14 cellular contexts compared by ENCODE assay signal in the genomic region with DNA sequence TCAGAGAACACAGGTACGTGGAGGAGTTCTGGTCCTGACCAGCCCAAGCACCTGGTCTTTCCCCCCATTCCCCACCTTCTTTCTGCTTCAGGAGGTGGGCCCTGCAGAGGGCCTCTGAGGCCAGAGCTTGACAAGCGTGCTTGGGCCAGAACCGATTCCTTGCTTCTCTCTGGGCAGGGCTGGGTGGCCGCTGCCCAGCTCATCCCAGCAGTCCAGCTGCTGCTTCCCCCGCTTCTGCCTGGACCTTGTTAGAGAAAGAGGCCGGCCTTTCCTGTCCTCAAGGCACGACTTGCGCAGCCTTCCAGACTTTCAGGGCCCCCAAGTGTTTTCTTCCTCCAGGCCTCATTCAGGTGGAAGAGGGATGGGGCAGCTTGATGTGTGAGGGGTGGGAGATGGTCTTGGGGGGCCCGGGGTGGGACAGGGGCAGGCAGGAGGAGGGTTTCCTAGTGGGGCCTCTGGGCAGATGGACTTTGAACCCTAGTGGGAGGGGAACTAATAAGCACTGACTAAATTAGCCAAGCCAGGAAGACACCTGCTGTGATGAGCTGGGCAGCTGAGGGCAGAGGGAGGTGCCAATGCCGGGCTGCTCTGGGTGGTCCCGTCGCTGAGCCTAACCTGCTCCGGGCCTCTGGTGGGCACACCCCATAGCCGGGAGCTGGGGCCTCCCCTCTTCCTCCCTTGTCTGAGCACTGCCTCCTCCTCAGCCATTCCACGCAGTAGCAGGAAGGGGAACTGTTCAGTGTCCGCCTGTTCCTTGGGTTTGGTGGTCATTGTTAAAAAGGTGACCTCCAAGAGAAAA. TPM values are rescaled to one million over a fixed set of nuclear protein-coding genes. Genes with fewer than 3 reads are reported as not detected.
A peak's percentile ranks its signal among the peaks of the same experiment; 100 is the strongest.
DNase-seq lines count a peak whose midpoint lies in the region; ATAC-seq and TF ChIP-seq lines count a peak whose summit lies in the region.
"Had no signal": no experiment of that assay in that cellular context is flagged by ENCODE, and none has a peak within 500 bp of the region (broad histone marks: within the 10 kb centered on the region; RNA-seq: fewer than 3 reads in every experiment).

No MANE protein-coding gene starts in this region.

- ATAC-seq in WTC11 (no peak), HG03135 (IDR thresholded peaks at IDR 0.05; ENCODE audit: unreplicated experiment) (no peak)
- ATAC-seq: esophagus mucosa had no signal

- POLR2A ChIA-PET in WTC11 (lab: Charles Lee), result no interaction called here

- no peaks in the 10 kb centered on the region for H3K36me3 Mint-ChIP-seq in WTC11
- H3K36me3 Mint-ChIP-seq in T-helper 2 cell treated with Interferon-gamma antibody and Interleukin-4, amounts not matched to agents 5 μg/mL and 100 μg/mL, for 36 hours (ENCODE audit: low read depth), result no peaks in the 10 kb centered on the region
- H3K36me3 Mint-ChIP-seq: activated naive CD8-positive, alpha-beta T cell treated with anti-CD3 and anti-CD28 coated beads, Interleukin-2, amount 10 ng/mL, durations not matched to agents 7 days and 5 days had no signal

- H3K9ac ChIP-seq in iPS-15b (ENCODE audit: low read depth, low read length), result peak overlapping the region; percentile 24

- no peaks in the 10 kb centered on the region for H3K9me3 ChIP-seq in iPS-15b (ENCODE audit: control insufficient read depth, insufficient read depth, low read length)

- DNase-seq in DMS53 treated with DMSO at 0.1 percent for 48 hours (lab: John Stamatoyannopoulos, UW; ENCODE audit: unreplicated experiment), result peak; percentile 88
- no peak for DNase-seq in WTC11 (ENCODE audit: low spot score)
- DNase-seq in retina, result peak; percentile 73
- DNase-seq in kidney tubule cell (ENCODE audit: low spot score), result no peak
- no peak for DNase-seq in OCI-M1 (lab: John Stamatoyannopoulos, UW)
- no peak for DNase-seq in T-helper 2 cell treated with Interferon-gamma antibody and Interleukin-4, amounts not matched to agents 5 μg/mL and 100 μg/mL, for 36 hours (ENCODE audit: low spot score)
- DNase-seq: activated naive CD8-positive, alpha-beta T cell treated with anti-CD3 and anti-CD28 coated beads, Interleukin-2, amount 10 ng/mL, durations not matched to agents 7 days and 5 days; AML-193; DMS79 treated with DMSO at 0.1 percent for 48 hours; hypothalamus; mammary epithelial cell had no signal

- CTCF ChIA-PET in WTC11 (lab: Charles Lee), result interaction anchor here (0.7 to 7.9 kb wide), 15 partner anchors 9 to 120 kb away, joined by 3 to 253 read pairs (median 28); a partner anchor contains a TSS

- peaks cover 82% of the 10 kb centered on the region for H3K4me1 Mint-ChIP-seq in WTC11
- H3K4me1 Mint-ChIP-seq in T-helper 2 cell treated with Interferon-gamma antibody and Interleukin-4, amounts not matched to agents 5 μg/mL and 100 μg/mL, for 36 hours (ENCODE audit: low read depth), result no peaks in the 10 kb centered on the region

- H3K27me3 ChIP-seq in iPS-15b (ENCODE audit: control insufficient read depth, insufficient read depth, low read length), result no peaks in the 10 kb centered on the region

- peaks cover 3% of the 10 kb centered on the region for H3K36me3 ChIP-seq in iPS-15b (ENCODE audit: control insufficient read depth, insufficient read depth, low read length)

- no peaks in the 10 kb centered on the region for H3K27me3 Mint-ChIP-seq in WTC11 (ENCODE audit: low read depth)
- no peaks in the 10 kb centered on the region for H3K27me3 Mint-ChIP-seq in T-helper 2 cell treated with Interferon-gamma antibody and Interleukin-4, amounts not matched to agents 5 μg/mL and 100 μg/mL, for 36 hours (ENCODE audit: low read depth)
- H3K27me3 Mint-ChIP-seq: activated naive CD8-positive, alpha-beta T cell treated with anti-CD3 and anti-CD28 coated beads, Interleukin-2, amount 10 ng/mL, durations not matched to agents 7 days and 5 days had no signal

- H3K4me3 ChIP-seq in iPS-15b (ENCODE audit: low read depth, low read length), result no peak overlapping the region

- H3K4me1 ChIP-seq in iPS-15b (ENCODE audit: control insufficient read depth, insufficient read depth, low read length), result peaks cover 16% of the 10 kb centered on the region

- H3K27ac Mint-ChIP-seq in WTC11, result peak overlapping the region; percentile 73; the same call in 1 of the 2 replicates
- no peak overlapping the region for H3K27ac Mint-ChIP-seq in T-helper 2 cell treated with Interferon-gamma antibody and Interleukin-4, amounts not matched to agents 5 μg/mL and 100 μg/mL, for 36 hours
- H3K27ac Mint-ChIP-seq: activated naive CD8-positive, alpha-beta T cell treated with anti-CD3 and anti-CD28 coated beads, Interleukin-2, amount 10 ng/mL, durations not matched to agents 7 days and 5 days had no signal

- H3K9me3 Mint-ChIP-seq in WTC11, result no peaks in the 10 kb centered on the region
- no peaks in the 10 kb centered on the region for H3K9me3 Mint-ChIP-seq in T-helper 2 cell treated with Interferon-gamma antibody and Interleukin-4, amounts not matched to agents 5 μg/mL and 100 μg/mL, for 36 hours
- H3K9me3 Mint-ChIP-seq: activated naive CD8-positive, alpha-beta T cell treated with anti-CD3 and anti-CD28 coated beads, Interleukin-2, amount 10 ng/mL, durations not matched to agents 7 days and 5 days had no signal

- no peak for TF ChIP-seq CTCF in WTC11 (IDR thresholded peaks at IDR 0.05)

- no peak overlapping the region for H3K4me3 Mint-ChIP-seq in WTC11
- no peak overlapping the region for H3K4me3 Mint-ChIP-seq in T-helper 2 cell treated with Interferon-gamma antibody and Interleukin-4, amounts not matched to agents 5 μg/mL and 100 μg/mL, for 36 hours
- H3K4me3 Mint-ChIP-seq: activated naive CD8-positive, alpha-beta T cell treated with anti-CD3 and anti-CD28 coated beads, Interleukin-2, amount 10 ng/mL, durations not matched to agents 7 days and 5 days had no signal

TF ChIP-seq in WTC11, 78 proteins besides CTCF, POLR2A, EP300 and RAD21:
- TF ChIP-seq ETV6 (CRISPR knock-in tag; IDR thresholded peaks at IDR 0.05) (no peak), KAT7 (CRISPR knock-in tag; IDR thresholded peaks at IDR 0.05; ENCODE audit: borderline replicate concordance) (no peak), ZNF416 (CRISPR knock-in tag; IDR thresholded peaks at IDR 0.05) (no peak), FOXP1 (CRISPR knock-in tag; IDR thresholded peaks at IDR 0.05; ENCODE audit: borderline replicate concordance) (no peak), NFATC4 (CRISPR knock-in tag; IDR thresholded peaks at IDR 0.05) (no peak), FOXJ3 (CRISPR knock-in tag; IDR thresholded peaks at IDR 0.05; ENCODE audit: borderline replicate concordance) (no peak), GABPB1 (CRISPR knock-in tag; IDR thresholded peaks at IDR 0.05) (no peak), PRRX2 (CRISPR knock-in tag; IDR thresholded peaks at IDR 0.05) (no peak), ZNF232 (CRISPR knock-in tag; IDR thresholded peaks at IDR 0.05) (no peak)
- TF ChIP-seq, protein P1, sequence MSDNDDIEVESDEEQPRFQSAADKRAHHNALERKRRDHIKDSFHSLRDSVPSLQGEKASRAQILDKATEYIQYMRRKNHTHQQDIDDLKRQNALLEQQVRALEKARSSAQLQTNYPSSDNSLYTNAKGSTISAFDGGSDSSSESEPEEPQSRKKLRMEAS (CRISPR knock-in tag; IDR thresholded peaks at IDR 0.05), result no peak
- TF ChIP-seq, protein P2, sequence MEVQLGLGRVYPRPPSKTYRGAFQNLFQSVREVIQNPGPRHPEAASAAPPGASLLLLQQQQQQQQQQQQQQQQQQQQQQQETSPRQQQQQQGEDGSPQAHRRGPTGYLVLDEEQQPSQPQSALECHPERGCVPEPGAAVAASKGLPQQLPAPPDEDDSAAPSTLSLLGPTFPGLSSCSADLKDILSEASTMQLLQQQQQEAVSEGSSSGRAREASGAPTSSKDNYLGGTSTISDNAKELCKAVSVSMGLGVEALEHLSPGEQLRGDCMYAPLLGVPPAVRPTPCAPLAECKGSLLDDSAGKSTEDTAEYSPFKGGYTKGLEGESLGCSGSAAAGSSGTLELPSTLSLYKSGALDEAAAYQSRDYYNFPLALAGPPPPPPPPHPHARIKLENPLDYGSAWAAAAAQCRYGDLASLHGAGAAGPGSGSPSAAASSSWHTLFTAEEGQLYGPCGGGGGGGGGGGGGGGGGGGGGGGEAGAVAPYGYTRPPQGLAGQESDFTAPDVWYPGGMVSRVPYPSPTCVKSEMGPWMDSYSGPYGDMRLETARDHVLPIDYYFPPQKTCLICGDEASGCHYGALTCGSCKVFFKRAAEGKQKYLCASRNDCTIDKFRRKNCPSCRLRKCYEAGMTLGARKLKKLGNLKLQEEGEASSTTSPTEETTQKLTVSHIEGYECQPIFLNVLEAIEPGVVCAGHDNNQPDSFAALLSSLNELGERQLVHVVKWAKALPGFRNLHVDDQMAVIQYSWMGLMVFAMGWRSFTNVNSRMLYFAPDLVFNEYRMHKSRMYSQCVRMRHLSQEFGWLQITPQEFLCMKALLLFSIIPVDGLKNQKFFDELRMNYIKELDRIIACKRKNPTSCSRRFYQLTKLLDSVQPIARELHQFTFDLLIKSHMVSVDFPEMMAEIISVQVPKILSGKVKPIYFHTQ (CRISPR knock-in tag; IDR thresholded peaks at IDR 0.05), result no peak
- TF ChIP-seq, protein P3, sequence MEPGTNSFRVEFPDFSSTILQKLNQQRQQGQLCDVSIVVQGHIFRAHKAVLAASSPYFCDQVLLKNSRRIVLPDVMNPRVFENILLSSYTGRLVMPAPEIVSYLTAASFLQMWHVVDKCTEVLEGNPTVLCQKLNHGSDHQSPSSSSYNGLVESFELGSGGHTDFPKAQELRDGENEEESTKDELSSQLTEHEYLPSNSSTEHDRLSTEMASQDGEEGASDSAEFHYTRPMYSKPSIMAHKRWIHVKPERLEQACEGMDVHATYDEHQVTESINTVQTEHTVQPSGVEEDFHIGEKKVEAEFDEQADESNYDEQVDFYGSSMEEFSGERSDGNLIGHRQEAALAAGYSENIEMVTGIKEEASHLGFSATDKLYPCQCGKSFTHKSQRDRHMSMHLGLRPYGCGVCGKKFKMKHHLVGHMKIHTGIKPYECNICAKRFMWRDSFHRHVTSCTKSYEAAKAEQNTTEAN (CRISPR knock-in tag; IDR thresholded peaks at IDR 0.05), result no peak
- TF ChIP-seq, protein P4, sequence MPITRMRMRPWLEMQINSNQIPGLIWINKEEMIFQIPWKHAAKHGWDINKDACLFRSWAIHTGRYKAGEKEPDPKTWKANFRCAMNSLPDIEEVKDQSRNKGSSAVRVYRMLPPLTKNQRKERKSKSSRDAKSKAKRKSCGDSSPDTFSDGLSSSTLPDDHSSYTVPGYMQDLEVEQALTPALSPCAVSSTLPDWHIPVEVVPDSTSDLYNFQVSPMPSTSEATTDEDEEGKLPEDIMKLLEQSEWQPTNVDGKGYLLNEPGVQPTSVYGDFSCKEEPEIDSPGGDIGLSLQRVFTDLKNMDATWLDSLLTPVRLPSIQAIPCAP (CRISPR knock-in tag; IDR thresholded peaks at IDR 0.05), result no peak

RNA-seq across cellular contexts. Expression of a gene that starts 36.5 kb away (rescaled TPM):
- total RNA-seq in WTC11 (2021), result 32.4 to 34.6 TPM (median 34.4 TPM) in 3 replicates

Comparison
In these comparisons a context has a peak if more than half of its experiments do, and no peak if none do; other contexts are left out.
1. DNase-seq: peak in DMS53 treated with DMSO at 0.1 percent for 48 hours (single experiment) and retina (single experiment); none in WTC11 (single experiment), kidney tubule cell (single experiment), OCI-M1 (single experiment) and T-helper 2 cell treated with Interferon-gamma antibody and Interleukin-4, amounts not matched to agents 5 μg/mL and 100 μg/mL, for 36 hours (single experiment).